In the genomic region with DNA sequence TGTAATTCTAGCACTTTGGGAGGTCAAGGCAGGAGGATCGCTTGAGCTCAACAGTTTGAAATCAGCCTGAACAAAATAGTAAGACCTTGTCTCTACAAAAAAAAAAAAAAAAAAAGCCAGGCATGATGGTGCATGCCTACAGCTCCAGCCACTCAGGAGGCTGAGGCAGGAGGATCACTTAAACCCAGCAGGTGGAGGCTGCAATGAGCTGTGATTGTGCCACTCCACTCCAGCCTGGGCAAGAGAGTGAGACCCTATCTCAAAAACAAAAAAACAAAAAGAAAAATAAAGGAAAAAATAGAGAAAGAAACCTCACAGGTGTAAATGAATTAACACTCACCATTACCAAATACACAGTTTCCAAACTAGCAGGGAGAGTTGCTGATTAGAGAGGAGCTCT, we compare ENCODE assay signal across 1 cellular context.
TF ChIP-seq lines count a peak whose summit lies in the region.

No MANE protein-coding gene starts in this region.

TF ChIP-seq in HEK293T, 16 proteins besides CTCF, POLR2A, EP300 and RAD21:
- no peak for TF ChIP-seq TARDBP (IDR thresholded peaks at IDR 0.05)
- TF ChIP-seq, protein P1, sequence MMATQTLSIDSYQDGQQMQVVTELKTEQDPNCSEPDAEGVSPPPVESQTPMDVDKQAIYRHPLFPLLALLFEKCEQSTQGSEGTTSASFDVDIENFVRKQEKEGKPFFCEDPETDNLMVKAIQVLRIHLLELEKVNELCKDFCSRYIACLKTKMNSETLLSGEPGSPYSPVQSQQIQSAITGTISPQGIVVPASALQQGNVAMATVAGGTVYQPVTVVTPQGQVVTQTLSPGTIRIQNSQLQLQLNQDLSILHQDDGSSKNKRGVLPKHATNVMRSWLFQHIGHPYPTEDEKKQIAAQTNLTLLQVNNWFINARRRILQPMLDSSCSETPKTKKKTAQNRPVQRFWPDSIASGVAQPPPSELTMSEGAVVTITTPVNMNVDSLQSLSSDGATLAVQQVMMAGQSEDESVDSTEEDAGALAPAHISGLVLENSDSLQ (IDR thresholded peaks at IDR 0.05): no peak
- no peak for TF ChIP-seq NFRKB (IDR thresholded peaks at IDR 0.05)
- TF ChIP-seq ARNT (IDR thresholded peaks at IDR 0.05): no peak
- no peak for TF ChIP-seq BHLHE40 (IDR thresholded peaks at IDR 0.05; ENCODE audit: borderline replicate concordance)
- no peak for TF ChIP-seq CTBP1 (IDR thresholded peaks at IDR 0.05; ENCODE audit: borderline replicate concordance)
- no peak for TF ChIP-seq FOXM1 (IDR thresholded peaks at IDR 0.05; ENCODE audit: borderline replicate concordance)
- TF ChIP-seq FOXA1 (IDR thresholded peaks at IDR 0.05): no peak
- TF ChIP-seq HDGF (IDR thresholded peaks at IDR 0.05; ENCODE audit: borderline replicate concordance): no peak
TF ChIP-seq in HEK293T: peak in this region for 0.
